8 cellular contexts compared by ENCODE assay signal in genomic region chr1:3900150-3900968, GRCh38. TPM values are rescaled to one million over a fixed set of nuclear protein-coding genes. Genes with fewer than 3 reads are reported as not detected.
DNase-seq lines count a peak whose midpoint lies in the region; ATAC-seq and TF ChIP-seq lines count a peak whose summit lies in the region.

Gene C1orf174 (minus strand): TSS chr1:3900272. CDS start chr1:3900186, 86 bp downstream.

- H3K27ac ChIP-seq in cardiac muscle cell = peak within 1 kb of the TSS; percentile 99
- peak within 1 kb of the TSS; percentile 89 for H3K27ac ChIP-seq in parathyroid adenoma
- H3K27ac ChIP-seq in tibial nerve = peak within 1 kb of the TSS; percentile 87 to 99 (median 94)

- peak within 1 kb of the TSS; percentile 100 for H3K4me2 ChIP-seq in parathyroid adenoma (ENCODE audit: low read length)

- H3K36me3 ChIP-seq in adipocyte (ENCODE audit: control insufficient read depth, insufficient read depth, low read length, severe bottlenecking) (no peaks in the 10 kb centered on the region), cardiac muscle cell (no peaks in the 10 kb centered on the region), parathyroid adenoma (ENCODE audit: control insufficient read depth, insufficient read depth, low read length) (no peaks in the 10 kb centered on the region), tibial nerve (peaks cover 0 to 16% (median 0%) of the 10 kb centered on the region in 3 donors)

- peaks cover 12% of the 10 kb centered on the region for H3K79me2 ChIP-seq in parathyroid adenoma

- peaks cover 12% of the 10 kb centered on the region for H3K4me1 ChIP-seq in adipocyte (ENCODE audit: control insufficient read depth, insufficient read depth, low read length)
- H3K4me1 ChIP-seq in cardiac muscle cell (ENCODE audit: low read depth) = peaks cover 8% of the 10 kb centered on the region
- no peaks in the 10 kb centered on the region for H3K4me1 ChIP-seq in parathyroid adenoma
- peaks cover 0 to 16% (median 2%) of the 10 kb centered on the region in 4 donors for H3K4me1 ChIP-seq in tibial nerve

- H3K9me3 ChIP-seq in adipocyte (ENCODE audit: control insufficient read depth, low read length) (peaks cover 7% of the 10 kb centered on the region), cardiac muscle cell (ENCODE audit: low read depth) (no peaks in the 10 kb centered on the region), parathyroid adenoma (ENCODE audit: control insufficient read depth, low read length) (no peaks in the 10 kb centered on the region), tibial nerve (peaks cover 0 to 20% (median 0%) of the 10 kb centered on the region in 4 donors)

- H3K9ac ChIP-seq in adipocyte (ENCODE audit: low read length) (peak within 1 kb of the TSS; percentile 97), parathyroid adenoma (peak within 1 kb of the TSS; percentile 67)

- peak; percentile 94 for DNase-seq in GM10266 (ENCODE audit: extremely low spot score)
- DNase-seq in NCI-H1417 (lab: John Stamatoyannopoulos, UW) = peak; percentile 97 to 99 (median 97)
- peak; percentile 93 for DNase-seq in T follicular helper cell (ENCODE audit: low read depth)
- peak; percentile 99 for DNase-seq in adipocyte (ENCODE audit: low read depth)
- DNase-seq in cardiac muscle cell (ENCODE audit: low read depth in 1 of 2, low spot score in 1 of 2) = peak; percentile 99
- peak; percentile 93 to 94 for DNase-seq in tibial nerve (ENCODE audit: low spot score in 2 of 2)

- TF ChIP-seq CTCF in GM10266 (IDR thresholded peaks at IDR 0.05; ENCODE audit: control insufficient read depth, insufficient read depth, low read depth, missing control alignments) (no peak), cardiac muscle cell (IDR thresholded peaks at IDR 0.05; ENCODE audit: low read depth, low read length) (no peak), parathyroid adenoma (IDR thresholded peaks at IDR 0.05) (no peak), tibial nerve (IDR thresholded peaks at IDR 0.05) (peak in 1 of 5 experiments; percentile 15)

- peak; percentile 72 for ATAC-seq in HG02642 (IDR thresholded peaks at IDR 0.05; ENCODE audit: poor library complexity, unreplicated experiment)

- peak in 1 of 2 donors; percentile 5 for TF ChIP-seq POLR2A in tibial nerve (IDR thresholded peaks at IDR 0.05)

- peak within 1 kb of the TSS; percentile 97 for H3K4me3 ChIP-seq in adipocyte (ENCODE audit: low read length)
- H3K4me3 ChIP-seq in cardiac muscle cell = peak within 1 kb of the TSS; percentile 75
- H3K4me3 ChIP-seq in parathyroid adenoma (ENCODE audit: low read depth, low read length) = peak within 1 kb of the TSS; percentile 92
- peak within 1 kb of the TSS; percentile 72 to 98 (median 91) for H3K4me3 ChIP-seq in tibial nerve

- 0% methylated on average over 32 to 53 of the region's 58 CpGs for WGBS in tibial nerve, 2 donors

- H2AFZ ChIP-seq in parathyroid adenoma = peak within 1 kb of the TSS; percentile 97

- TF ChIP-seq EP300 in tibial nerve (IDR thresholded peaks at IDR 0.05) = peak; percentile 22 to 85

- no peaks in the 10 kb centered on the region for H3K27me3 ChIP-seq in adipocyte (replicated peaks; ENCODE audit: control insufficient read depth, insufficient read depth, low read length)
- no peaks in the 10 kb centered on the region for H3K27me3 ChIP-seq in cardiac muscle cell
- H3K27me3 ChIP-seq in parathyroid adenoma (ENCODE audit: control insufficient read depth, insufficient read depth, low read length) = no peaks in the 10 kb centered on the region
- H3K27me3 ChIP-seq in tibial nerve = no peaks in the 10 kb centered on the region

RNA-seq across cellular contexts. Expression of gene C1orf174, which starts in this region (rescaled TPM):
- total RNA-seq in cardiac muscle cell (20.3 and 22.2 TPM in 2 replicates), tibial nerve (10 to 100 TPM; 18.2 to 24.6 (median 19.1) TPM)
- 17.6 and 26.1 TPM in 2 replicates for polyA plus RNA-seq in cardiac muscle cell

Comparison
In these comparisons a context has a peak if more than half of its experiments do, and no peak if none do; other contexts are left out.
1. Peak in every context shown above with its lines: DNase-seq, ATAC-seq, H3K4me3 ChIP-seq and H3K27ac ChIP-seq.